In the genomic region with DNA sequence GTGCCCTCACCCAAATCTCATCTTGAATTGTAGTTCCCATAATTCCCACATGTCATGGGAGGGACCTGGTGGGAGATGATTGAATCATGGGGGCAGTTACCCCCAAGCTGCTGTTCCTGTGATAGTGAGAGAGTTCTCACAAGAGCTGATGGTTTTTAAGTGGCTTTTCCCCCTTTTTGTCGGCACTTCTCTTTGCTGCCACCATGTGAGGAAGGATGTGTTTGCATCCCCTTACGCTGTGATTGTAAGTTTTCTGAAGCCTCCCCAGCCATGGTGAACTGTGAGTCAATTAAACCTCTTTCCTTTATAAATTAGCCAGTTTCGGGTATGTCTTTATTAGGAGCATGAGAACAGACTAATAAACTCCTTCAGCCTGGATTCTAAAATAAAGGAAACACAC, we compare ENCODE assay signal across 8 cellular contexts. TPM values are rescaled to one million over a fixed set of nuclear protein-coding genes. Genes with fewer than 3 reads are reported as not detected.
DNase-seq lines count a peak whose midpoint lies in the region; TF ChIP-seq lines count a peak whose summit lies in the region.
"Not testable (repeated sequence)": the region's sequence is repeated elsewhere in the genome, so short reads cannot be mapped to it uniquely, and the experiment has no call there.
"Had no signal": no experiment of that assay in that cellular context is flagged by ENCODE, and none has a peak within 500 bp of the region (broad histone marks: within the 10 kb centered on the region; RNA-seq: fewer than 3 reads in every experiment).

No MANE protein-coding gene starts in this region.

- not testable (repeated sequence) for H3K4me1 Mint-ChIP-seq in neural crest cell

- in situ Hi-C loops in astrocyte of the cerebellum (cut with HindIII; ENCODE audit: low sequenced_read_pairs): not testable (repeated sequence)

- not testable (repeated sequence) for H3K27me3 Mint-ChIP-seq in neural crest cell (ENCODE audit: low read depth)

- H3K27ac Mint-ChIP-seq in neural crest cell (ENCODE audit: unreplicated experiment): not testable (repeated sequence)

- H3K4me3 ChIP-seq in Jurkat, Clone E6-1 (ENCODE audit: low read length); astrocyte of the cerebellum (ENCODE audit: low read depth, low read length): not testable (repeated sequence)

- peaks cover 15% of the 10 kb centered on the region for H3K9me3 Mint-ChIP-seq in neural crest cell

- H3K36me3 Mint-ChIP-seq in neural crest cell (ENCODE audit: low read depth): not testable (repeated sequence)

- not testable (repeated sequence) for H3K4me3 Mint-ChIP-seq in neural crest cell

- TF ChIP-seq CTCF in astrocyte of the cerebellum (IDR thresholded peaks at IDR 0.05; ENCODE audit: low read depth, low read length, missing control alignments) (peak; percentile 15), neural crest cell (conservative IDR thresholded peaks at IDR 0.05) (peak; percentile 16)

- DNase-seq in DMS53 (lab: John Stamatoyannopoulos, UW) (peak; percentile 8), NCI-H2227 (lab: John Stamatoyannopoulos, UW; ENCODE audit: unreplicated experiment) (peak; percentile 5), RPMI7951 (ENCODE audit: low read depth) (peak; percentile 21), fibroblast of peridontal ligament (ENCODE audit: extremely low read depth) (peak; percentile 19)
- DNase-seq in Jurkat, Clone E6-1 (ENCODE audit: low read depth, low spot score): peak; percentile 10
- DNase-seq in astrocyte of the cerebellum (ENCODE audit: low read depth); neural crest cell (ENCODE audit: low read depth, low spot score): not testable (repeated sequence)

RNA-seq across cellular contexts. Expression of a gene that starts 57.2 kb away (rescaled TPM):
- not detected for polyA plus RNA-seq in Jurkat, Clone E6-1 (2012; ENCODE audit: insufficient read depth, insufficient read length)
- 0.88 and 1.8 TPM in 2 replicates for total RNA-seq in RPMI7951 (2014; rRNA removed; shearing (Covaris generic))
- total RNA-seq in neural crest cell: not detected in 2 replicates
- total RNA-seq: PC-9 had no signal
